Comparison of ENCODE assay signal across 12 cellular contexts in genomic region chr21:41895643-41896493, GRCh38. TPM values are rescaled to one million over a fixed set of nuclear protein-coding genes. Genes with fewer than 3 reads are reported as not detected.
DNase-seq lines count a peak whose midpoint lies in the region; ATAC-seq and TF ChIP-seq lines count a peak whose summit lies in the region.
"Had no signal": no experiment of that assay in that cellular context is flagged by ENCODE, and none has a peak within 500 bp of the region (broad histone marks: within the 10 kb centered on the region; RNA-seq: fewer than 3 reads in every experiment).

No MANE protein-coding gene starts in this region.

- H3K9me3 ChIP-seq in upper lobe of right lung = no peaks in the 10 kb centered on the region
- H3K9me3 ChIP-seq: ascending aorta, HAP-1 had no signal

- no peak overlapping the region for H4K8ac ChIP-seq in mesendoderm (ENCODE audit: low read depth, low read length)

- no peak overlapping the region for H2BK15ac ChIP-seq in mesendoderm (replicated peaks; ENCODE audit: low read depth)

- no peaks in the 10 kb centered on the region for H3K79me1 ChIP-seq in mesendoderm (ENCODE audit: low read length)

- no CpG with 5 or more reads among the region's 22 CpGs for WGBS in mesendoderm (ENCODE audit: extremely low coverage, insufficient coverage, low lambda C conversion rate)

- no peak overlapping the region for H3K4me3 ChIP-seq in mesendoderm (ENCODE audit: low read length)
- H3K4me3 ChIP-seq in upper lobe of right lung = no peak overlapping the region
- H3K4me3 ChIP-seq: HAP-1 had no signal

- no peak overlapping the region for H3K4ac ChIP-seq in mesendoderm (ENCODE audit: low read depth, low read length)

- H3K27me3 ChIP-seq in mesendoderm (ENCODE audit: insufficient read depth, low read length, poor library complexity) (no peaks in the 10 kb centered on the region), upper lobe of right lung (no peaks in the 10 kb centered on the region)
- H3K27me3 ChIP-seq: ascending aorta had no signal

- no peak overlapping the region for H4K5ac ChIP-seq in mesendoderm (ENCODE audit: low read length)

- peak; percentile 59 for DNase-seq in activated gamma-delta T cell treated with Interleukin-2 at 50 U/mL for 16 hours
- DNase-seq in activated gamma-delta T cell (lab: John Stamatoyannopoulos, UW) = no peak
- DNase-seq in activated effector memory CD4-positive, alpha-beta T cell treated with Interleukin-2 at 50 U/mL for 16 hours = peak; percentile 46
- DNase-seq in mesendoderm = peak; percentile 63
- no peak for DNase-seq in upper lobe of right lung
- no peak for DNase-seq in inferior parietal cortex (ENCODE audit: extremely low spot score)
- DNase-seq: NCI-H1930 had no signal

- H3K4me1 ChIP-seq in mesendoderm (ENCODE audit: control insufficient read depth, low read depth, low read length) = no peaks in the 10 kb centered on the region
- H3K4me1 ChIP-seq in upper lobe of right lung = peaks cover 6% of the 10 kb centered on the region
- H3K4me1 ChIP-seq: HAP-1 had no signal

- no peak overlapping the region for H2BK5ac ChIP-seq in mesendoderm (ENCODE audit: low read length)

- intact Hi-C loops in upper lobe of right lung (cut with DNase I) = no loop called here

- no peak overlapping the region for H3K18ac ChIP-seq in mesendoderm (ENCODE audit: low read length)

- no peak overlapping the region for H2AK5ac ChIP-seq in mesendoderm (ENCODE audit: low read length)

- no peak overlapping the region for H3K27ac ChIP-seq in mesendoderm (ENCODE audit: low read depth, low read length)
- no peak overlapping the region for H3K27ac ChIP-seq in upper lobe of right lung

- no peak overlapping the region for H2BK120ac ChIP-seq in mesendoderm (ENCODE audit: low read depth, low read length)

- H3K36me3 ChIP-seq in mesendoderm (ENCODE audit: control insufficient read depth, insufficient read depth, low read length) (no peaks in the 10 kb centered on the region), upper lobe of right lung (peaks cover 11% of the 10 kb centered on the region)

- H3K9ac ChIP-seq in mesendoderm (ENCODE audit: low read length) = no peak overlapping the region

- H3K23ac ChIP-seq in mesendoderm (ENCODE audit: low read length) = no peak overlapping the region

- no peak for TF ChIP-seq CTCF in upper lobe of right lung (IDR thresholded peaks at IDR 0.05)

- no peak overlapping the region for H3K56ac ChIP-seq in mesendoderm (ENCODE audit: low read length)

- no peak overlapping the region for H3K4me2 ChIP-seq in mesendoderm (ENCODE audit: low read length)

- no peaks in the 10 kb centered on the region for H3K79me2 ChIP-seq in mesendoderm (ENCODE audit: control insufficient read depth, insufficient read depth, low read length)

- peak; percentile 14 for ATAC-seq in upper lobe of right lung
- no peak for ATAC-seq in GM21447 (IDR thresholded peaks at IDR 0.05; ENCODE audit: unreplicated experiment)
- ATAC-seq in HG03097 (IDR thresholded peaks at IDR 0.05; ENCODE audit: low FRiP score, unreplicated experiment) = no peak
- ATAC-seq: left colon had no signal

RNA-seq across cellular contexts. Expression of gene PRDM15, which starts 16.7 kb away (rescaled TPM):
- 3.9 TPM for polyA plus RNA-seq in mesendoderm (2013, experiment 1 of 2)
- 3.8 TPM for polyA plus RNA-seq in mesendoderm (2013, experiment 2 of 2)
- total RNA-seq in upper lobe of right lung = 7.4 TPM

RNA-seq across cellular contexts. Expression of gene C2CD2, which starts 58.0 kb away (rescaled TPM):
- 3.0 TPM for polyA plus RNA-seq in mesendoderm (2013, experiment 1 of 2)
- 3.0 TPM for polyA plus RNA-seq in mesendoderm (2013, experiment 2 of 2)
- 26.4 TPM for total RNA-seq in upper lobe of right lung

Comparison
In these comparisons a context has a peak if more than half of its experiments do, and no peak if none do; other contexts are left out.
1. DNase-seq: peak in activated gamma-delta T cell treated with Interleukin-2 at 50 U/mL for 16 hours (single experiment), activated effector memory CD4-positive, alpha-beta T cell treated with Interleukin-2 at 50 U/mL for 16 hours (single experiment) and mesendoderm (single experiment); none in activated gamma-delta T cell (single experiment), upper lobe of right lung (single experiment) and inferior parietal cortex (single experiment).